ENCODE assay signal across 1 cellular context in genomic region chr19:5947435-5947834, GRCh38.
TF ChIP-seq lines count a peak whose summit lies in the region.

No MANE protein-coding gene starts in this region.

TF ChIP-seq in GM23338, 12 proteins besides CTCF, POLR2A, EP300 and RAD21 (continued from another document):
- TF ChIP-seq ZNF462 (CRISPR knock-in tag; IDR thresholded peaks at IDR 0.05) (no peak), JUNB (IDR thresholded peaks at IDR 0.05; ENCODE audit: unreplicated experiment) (no peak), ZNF331 (CRISPR knock-in tag; IDR thresholded peaks at IDR 0.05; ENCODE audit: low read depth) (no peak), REST (IDR thresholded peaks at IDR 0.05; ENCODE audit: unreplicated experiment) (no peak)
